Comparison of ENCODE assay signal across 9 cellular contexts in the genomic region with DNA sequence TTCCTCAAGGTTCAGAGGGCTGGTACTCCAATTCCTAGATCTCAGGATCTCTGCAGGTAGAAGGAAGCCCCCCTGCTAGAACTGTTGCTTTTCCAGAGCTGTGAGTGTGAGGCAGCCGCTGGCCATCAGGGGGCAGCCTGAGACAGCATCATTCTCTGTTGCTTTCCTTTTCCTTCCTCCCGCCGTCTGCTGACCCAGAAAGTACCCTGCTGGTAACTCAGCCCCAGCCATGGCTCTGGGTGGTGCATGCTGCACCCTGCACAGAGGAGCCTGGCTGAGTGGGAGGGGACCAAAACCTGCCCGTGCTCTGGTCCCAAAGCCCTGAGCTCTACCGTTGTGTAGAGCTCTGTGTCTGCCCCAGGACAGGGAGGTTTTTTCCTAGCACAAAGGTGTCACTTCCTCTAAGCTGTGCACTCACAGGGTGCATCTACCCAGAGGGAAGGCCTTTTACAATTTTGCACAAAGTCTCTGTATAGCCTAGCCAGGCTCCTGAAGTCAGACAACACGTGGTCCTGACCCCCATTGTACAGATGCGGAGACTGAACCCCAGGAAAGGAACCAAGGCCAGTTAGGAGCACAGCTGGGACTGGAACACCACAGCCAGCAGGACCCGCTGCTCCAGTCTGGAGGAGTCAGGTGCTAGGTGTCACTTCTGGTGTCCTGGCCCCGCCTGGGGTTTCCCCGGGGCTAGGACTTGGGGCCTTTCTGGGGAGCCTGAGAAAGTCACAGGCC. TPM values are rescaled to one million over a fixed set of nuclear protein-coding genes. Genes with fewer than 3 reads are reported as not detected.
DNase-seq lines count a peak whose midpoint lies in the region; ATAC-seq and TF ChIP-seq lines count a peak whose summit lies in the region.
"Had no signal": no experiment of that assay in that cellular context is flagged by ENCODE, and none has a peak within 500 bp of the region (broad histone marks: within the 10 kb centered on the region; RNA-seq: fewer than 3 reads in every experiment).

No MANE protein-coding gene starts in this region.

- 30% methylated on average over 10 of the region's 10 CpGs for WGBS in esophagus, 2 donors

- intact Hi-C loops in PC-3 (cut with micrococcal nuclease): loop anchor here (1.0 to 5.0 kb wide), 5 partner anchors 68 to 283 kb away; partner anchors contain the start of gene CPLANE2

- H4K20me1 ChIP-seq in Karpas-422 (ENCODE audit: insufficient read depth, low read depth, low read length): no peaks in the 10 kb centered on the region
- no peaks in the 10 kb centered on the region for H4K20me1 ChIP-seq in PC-3 (ENCODE audit: low read length)

- no TSS peak for BruUV-seq in PC-3 (replicated peaks; lab: Mats Ljungman, UMichigan)

- CTCF ChIA-PET in PC-3 (lab: Charles Lee): interaction anchor here (0.6 to 2.2 kb wide), 12 partner anchors 33 to 284 kb away, joined by 3 to 8 read pairs (median 4); no protein-coding TSS in a partner anchor

- H3K4me1 ChIP-seq in Karpas-422 (ENCODE audit: low read length): peaks cover 4% of the 10 kb centered on the region
- peaks cover 35% of the 10 kb centered on the region for H3K4me1 ChIP-seq in PC-3 (ENCODE audit: insufficient read depth, low read length)
- peaks cover 2 to 33% of the 10 kb centered on the region in 2 donors for H3K4me1 ChIP-seq in esophagus (ENCODE audit: control insufficient read depth in 2 of 2, insufficient read depth in 2 of 2, low read length in 1 of 2)

- H3K9me3 Mint-ChIP-seq in natural killer cell treated with Interleukin-12 subunit alpha and Interleukin-12 subunit beta and Interleukin-15 and Interleukin-18, amount 100 ng/mL, for 72 hours: no peaks in the 10 kb centered on the region
- H3K9me3 Mint-ChIP-seq in stimulated activated effector memory CD8-positive, alpha-beta T cell treated with anti-CD3 and anti-CD28 coated beads, Interleukin-12 subunit alpha, Interleukin-12 subunit beta, amount 100 ng/mL, for 72 hours: no peaks in the 10 kb centered on the region

- H3K27ac ChIP-seq in Karpas-422 (ENCODE audit: low read length) (no peak overlapping the region), PC-3 (ENCODE audit: low read length) (peak overlapping the region; percentile 8), esophagus (ENCODE audit: low read depth in 2 of 2, low read length in 1 of 2) (peak overlapping the region; percentile 44 to 86)

- H2AFZ ChIP-seq in Karpas-422 (ENCODE audit: low read length) (peak overlapping the region; percentile 97; the same call in 1 of the 2 replicates), PC-3 (ENCODE audit: low read length) (peak overlapping the region; percentile 54)

- peaks cover 8 to 12% of the 10 kb centered on the region in 2 donors for H3K4me1 Mint-ChIP-seq in natural killer cell treated with Interleukin-12 subunit alpha and Interleukin-12 subunit beta and Interleukin-15 and Interleukin-18, amount 100 ng/mL, for 72 hours (ENCODE audit: low read depth in 2 of 2)
- peaks cover 20% of the 10 kb centered on the region for H3K4me1 Mint-ChIP-seq in stimulated activated effector memory CD8-positive, alpha-beta T cell treated with anti-CD3 and anti-CD28 coated beads, Interleukin-12 subunit alpha, Interleukin-12 subunit beta, amount 100 ng/mL, for 72 hours

- H3K36me3 Mint-ChIP-seq in natural killer cell treated with Interleukin-12 subunit alpha and Interleukin-12 subunit beta and Interleukin-15 and Interleukin-18, amount 100 ng/mL, for 72 hours: no peaks in the 10 kb centered on the region
- no peaks in the 10 kb centered on the region for H3K36me3 Mint-ChIP-seq in stimulated activated effector memory CD8-positive, alpha-beta T cell treated with anti-CD3 and anti-CD28 coated beads, Interleukin-12 subunit alpha, Interleukin-12 subunit beta, amount 100 ng/mL, for 72 hours

- H3K27me3 Mint-ChIP-seq in natural killer cell treated with Interleukin-12 subunit alpha and Interleukin-12 subunit beta and Interleukin-15 and Interleukin-18, amount 100 ng/mL, for 72 hours: peaks cover 7% of the 10 kb centered on the region in 2 donors

- H3K4me3 Mint-ChIP-seq in natural killer cell treated with Interleukin-12 subunit alpha and Interleukin-12 subunit beta and Interleukin-15 and Interleukin-18, amount 100 ng/mL, for 72 hours: peak overlapping the region; percentile 49
- H3K4me3 Mint-ChIP-seq in stimulated activated effector memory CD8-positive, alpha-beta T cell treated with anti-CD3 and anti-CD28 coated beads, Interleukin-12 subunit alpha, Interleukin-12 subunit beta, amount 100 ng/mL, for 72 hours: peak overlapping the region; percentile 74

- ATAC-seq in PC-3 (peak; percentile 55), HG02884 (IDR thresholded peaks at IDR 0.05; ENCODE audit: unreplicated experiment) (no peak)
- ATAC-seq in natural killer cell treated with Interleukin-12 subunit alpha and Interleukin-12 subunit beta and Interleukin-15 and Interleukin-18, amount 100 ng/mL, for 72 hours: peak; percentile 72 to 89
- peak; percentile 80 for ATAC-seq in stimulated activated effector memory CD8-positive, alpha-beta T cell treated with anti-CD3 and anti-CD28 coated beads, Interleukin-12 subunit alpha, Interleukin-12 subunit beta, amount 100 ng/mL, for 72 hours

- H3K9ac ChIP-seq in Karpas-422 (ENCODE audit: low read length) (peak overlapping the region; percentile 58), PC-3 (ENCODE audit: low read length) (peak overlapping the region; percentile 4; the same call in 1 of the 2 replicates)

- H3K36me3 ChIP-seq in Karpas-422 (ENCODE audit: insufficient read depth, low read length) (no peaks in the 10 kb centered on the region), PC-3 (ENCODE audit: low read depth, low read length) (no peaks in the 10 kb centered on the region), esophagus (ENCODE audit: control insufficient read depth in 2 of 2, insufficient read depth in 2 of 2, low read length in 1 of 2) (no peaks in the 10 kb centered on the region)

- TF ChIP-seq CTCF in GM12872 (IDR thresholded peaks at IDR 0.05; ENCODE audit: insufficient read depth, low read depth, low read length): peak; percentile 96
- TF ChIP-seq CTCF in PC-3 (conservative IDR thresholded peaks at IDR 0.05; ENCODE audit: low read depth, low read length): peak; percentile 92

- H3K4me3 ChIP-seq in Karpas-422 (ENCODE audit: low read length): no peak overlapping the region
- H3K4me3 ChIP-seq in PC-3 (ENCODE audit: low read length): no peak overlapping the region
- H3K4me3 ChIP-seq in esophagus (ENCODE audit: low read depth in 1 of 2, low read length in 2 of 2): no peak overlapping the region

- DNase-seq in Karpas-422 (peak; percentile 85), PC-3 (peak; percentile 80)
- DNase-seq in activated T-cell treated with anti-CD3 and anti-CD28 coated beads, Interleukin-2, amount 50 U/mL, for 1 hour: peak; percentile 81
- peak; percentile 77 for DNase-seq in natural killer cell treated with Interleukin-12 subunit alpha and Interleukin-12 subunit beta and Interleukin-15 and Interleukin-18, amount 100 ng/mL, for 72 hours (ENCODE audit: low spot score)
- DNase-seq in stimulated activated effector memory CD8-positive, alpha-beta T cell treated with anti-CD3 and anti-CD28 coated beads, Interleukin-12 subunit alpha, Interleukin-12 subunit beta, amount 100 ng/mL, for 72 hours (ENCODE audit: low spot score in 2 of 2): peak; percentile 58 to 90

- H3K27me3 ChIP-seq in Karpas-422 (ENCODE audit: low read length) (no peaks in the 10 kb centered on the region), PC-3 (ENCODE audit: low read length) (no peaks in the 10 kb centered on the region), esophagus (ENCODE audit: control insufficient read depth in 1 of 2, insufficient read depth in 2 of 2, low read length in 2 of 2) (no peaks in the 10 kb centered on the region)

- POLR2A ChIA-PET in PC-3 (lab: Charles Lee; ENCODE audit: unreplicated experiment): no interaction called here

- H3K27ac Mint-ChIP-seq in natural killer cell treated with Interleukin-12 subunit alpha and Interleukin-12 subunit beta and Interleukin-15 and Interleukin-18, amount 100 ng/mL, for 72 hours: peak overlapping the region in 1 of 2 donors; percentile 49
- peak overlapping the region; percentile 71 for H3K27ac Mint-ChIP-seq in stimulated activated effector memory CD8-positive, alpha-beta T cell treated with anti-CD3 and anti-CD28 coated beads, Interleukin-12 subunit alpha, Interleukin-12 subunit beta, amount 100 ng/mL, for 72 hours

- H3F3A ChIP-seq in PC-3 (ENCODE audit: low read length, unreplicated experiment): peaks cover 4% of the 10 kb centered on the region

- no peaks in the 10 kb centered on the region for H3K9me3 ChIP-seq in Karpas-422 (ENCODE audit: low read length)
- H3K9me3 ChIP-seq in PC-3 (ENCODE audit: low read length): no peaks in the 10 kb centered on the region
- no peaks in the 10 kb centered on the region for H3K9me3 ChIP-seq in esophagus (ENCODE audit: control insufficient read depth in 2 of 2, insufficient read depth in 1 of 2, low read depth in 1 of 2, low read length in 1 of 2)

- no peaks in the 10 kb centered on the region for H3K79me2 ChIP-seq in Karpas-422 (ENCODE audit: low read length)
- H3K79me2 ChIP-seq in PC-3 (ENCODE audit: low read length): peaks cover 4% of the 10 kb centered on the region; the same call in 1 of the 2 replicates

- peak overlapping the region; percentile 64 for H3K4me2 ChIP-seq in Karpas-422 (ENCODE audit: low read depth, low read length, poor library complexity, severe bottlenecking)
- H3K4me2 ChIP-seq in PC-3 (ENCODE audit: low read length): peak overlapping the region; percentile 45

- H3K9me2 ChIP-seq in Karpas-422 (replicated peaks; ENCODE audit: insufficient read depth, low read length) (no peaks in the 10 kb centered on the region), PC-3 (replicated peaks; ENCODE audit: low read length) (no peaks in the 10 kb centered on the region)

RNA-seq across cellular contexts. Expression of gene FAM131C, which starts 5.6 kb away (rescaled TPM):
- not detected in 2 replicates for total RNA-seq in Karpas-422 (2014; rRNA removed; shearing (Covaris generic); ENCODE audit: low replicate concordance)
- 7.7 and 9.8 TPM in 2 replicates for total RNA-seq in PC-3 (2014; rRNA removed)
- under 1 TPM; 0.38 to 0.45 TPM for polyA plus RNA-seq in esophagus
- total RNA-seq in natural killer cell treated with Interleukin-12 subunit alpha and Interleukin-12 subunit beta and Interleukin-15 and Interleukin-18, amount 100 ng/mL, for 72 hours: not detected
- total RNA-seq: mononuclear cell had no signal

RNA-seq across cellular contexts. Expression of gene CLCNKB, which starts 35.5 kb away (rescaled TPM):
- not detected in 2 replicates for total RNA-seq in Karpas-422 (2014; rRNA removed; shearing (Covaris generic); ENCODE audit: low replicate concordance)
- total RNA-seq in PC-3 (2014; rRNA removed): not detected in 2 replicates
- polyA plus RNA-seq in esophagus: under 1 TPM in 1 of 2 donors, not detected in 1; 0.06 TPM
- not detected for total RNA-seq in natural killer cell treated with Interleukin-12 subunit alpha and Interleukin-12 subunit beta and Interleukin-15 and Interleukin-18, amount 100 ng/mL, for 72 hours
- total RNA-seq: mononuclear cell had no signal

RNA-seq across cellular contexts. Expression of gene CLCNKA, which starts 57.3 kb away (rescaled TPM):
- not detected in 2 replicates for total RNA-seq in Karpas-422 (2014; rRNA removed; shearing (Covaris generic); ENCODE audit: low replicate concordance)
- not detected in 2 replicates for total RNA-seq in PC-3 (2014; rRNA removed)
- polyA plus RNA-seq in esophagus: under 1 TPM; 0.04 to 0.06 TPM
- total RNA-seq in natural killer cell treated with Interleukin-12 subunit alpha and Interleukin-12 subunit beta and Interleukin-15 and Interleukin-18, amount 100 ng/mL, for 72 hours: under 1 TPM in 1 of 2 donors, not detected in 1; 0.24 TPM
- total RNA-seq: mononuclear cell had no signal
